ENCODE assay signal across 18 cellular contexts in the genomic region with DNA sequence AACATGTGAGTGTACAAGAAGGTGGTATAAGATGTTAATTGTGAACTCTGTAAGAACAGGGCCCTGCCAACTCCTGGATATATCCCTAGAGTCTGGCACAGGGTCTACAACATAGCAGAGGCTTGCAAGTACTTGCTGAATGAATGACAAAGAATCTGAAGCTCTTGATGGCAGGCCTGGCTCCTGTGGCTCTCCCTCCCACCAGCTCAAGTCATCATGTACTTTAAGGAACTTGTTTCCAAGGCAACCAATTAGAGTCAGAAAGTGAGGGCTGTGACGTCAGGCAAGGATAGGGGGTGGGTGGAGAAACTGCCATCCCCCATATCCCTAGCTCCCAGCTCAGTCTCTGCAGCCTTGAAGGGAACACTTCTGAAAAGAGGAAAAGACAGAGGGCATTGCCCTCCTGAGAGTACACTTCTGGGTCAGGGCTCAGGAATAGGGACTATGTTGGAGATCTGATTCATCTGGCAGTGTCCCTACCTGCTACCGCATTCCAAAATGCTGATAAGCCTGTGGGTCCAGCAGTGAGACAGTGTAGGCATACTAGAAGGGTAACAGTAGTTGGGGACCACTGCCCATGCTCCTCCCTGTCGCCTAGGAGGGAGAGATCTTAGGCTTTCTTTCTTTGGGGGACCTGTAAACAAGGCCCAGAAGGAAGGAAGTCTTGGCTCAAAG. TPM values are rescaled to one million over a fixed set of nuclear protein-coding genes. Genes with fewer than 3 reads are reported as not detected.
DNase-seq lines count a peak whose midpoint lies in the region; ATAC-seq and TF ChIP-seq lines count a peak whose summit lies in the region.
"Had no signal": no experiment of that assay in that cellular context is flagged by ENCODE, and none has a peak within 500 bp of the region (broad histone marks: within the 10 kb centered on the region; RNA-seq: fewer than 3 reads in every experiment).

No MANE protein-coding gene starts in this region.

- H3K27ac Mint-ChIP-seq in activated T-cell treated with anti-CD3 and anti-CD28 coated beads, Interleukin-2, amount 50 U/mL, for 24 hours: no peak overlapping the region
- H3K27ac Mint-ChIP-seq: activated CD8-positive, alpha-beta T cell treated with anti-CD3 and anti-CD28 coated beads for 36 hours; nephron had no signal

- peak overlapping the region; percentile 35 for H2AFZ ChIP-seq in neural cell (ENCODE audit: low read depth, low read length)

- no peak overlapping the region for H3K4me3 Mint-ChIP-seq in activated T-cell treated with anti-CD3 and anti-CD28 coated beads, Interleukin-2, amount 50 U/mL, for 24 hours
- H3K4me3 Mint-ChIP-seq: activated CD8-positive, alpha-beta T cell treated with anti-CD3 and anti-CD28 coated beads for 36 hours; nephron had no signal

- H3K36me3 ChIP-seq in RWPE2 (ENCODE audit: low read depth) (no peaks in the 10 kb centered on the region), neural cell (ENCODE audit: insufficient read depth, low read length) (no peaks in the 10 kb centered on the region)
- H3K36me3 ChIP-seq: colonic mucosa had no signal

- no peaks in the 10 kb centered on the region for H3K4me1 ChIP-seq in RWPE2 (ENCODE audit: insufficient read depth, poor library complexity, severe bottlenecking)
- H3K4me1 ChIP-seq: colonic mucosa, testis had no signal

- H3K4me1 Mint-ChIP-seq in activated T-cell treated with anti-CD3 and anti-CD28 coated beads, Interleukin-2, amount 50 U/mL, for 24 hours (ENCODE audit: low read depth): no peaks in the 10 kb centered on the region

- intact Hi-C loops in dorsolateral prefrontal cortex (cut with DNase I): no loop called here

- H3K27me3 Mint-ChIP-seq in activated T-cell treated with anti-CD3 and anti-CD28 coated beads, Interleukin-2, amount 50 U/mL, for 24 hours: peaks cover 16% of the 10 kb centered on the region

- peak overlapping the region; percentile 61 for H3K4me2 ChIP-seq in neural cell (ENCODE audit: low read length)

- peaks cover 3% of the 10 kb centered on the region for H3F3A ChIP-seq in neural cell (ENCODE audit: insufficient read depth, low read length, poor library complexity, severe bottlenecking)

- TF ChIP-seq RAD21 in neural cell (conservative IDR thresholded peaks at IDR 0.05): no peak

- H3K27me3 ChIP-seq in RWPE2 (ENCODE audit: insufficient read depth, poor library complexity, severe bottlenecking): peaks cover 15% of the 10 kb centered on the region
- no peaks in the 10 kb centered on the region for H3K27me3 ChIP-seq in dorsolateral prefrontal cortex
- H3K27me3 ChIP-seq in neural cell (ENCODE audit: insufficient read depth, low read depth, low read length): no peaks in the 10 kb centered on the region
- H3K27me3 ChIP-seq: colonic mucosa, testis had no signal

- no peaks in the 10 kb centered on the region for H3K9me2 ChIP-seq in neural cell (ENCODE audit: insufficient read depth, low read length)

- no peaks in the 10 kb centered on the region for H4K20me1 ChIP-seq in neural cell (ENCODE audit: insufficient read depth)

- H3K27ac ChIP-seq in RWPE2 (ENCODE audit: poor library complexity, severe bottlenecking) (no peak overlapping the region), dorsolateral prefrontal cortex (peak overlapping the region in 51 of 59 donors; percentile 8 to 88 (median 61)), neural cell (ENCODE audit: low read length) (peak overlapping the region; percentile 96)
- H3K27ac ChIP-seq: colonic mucosa, epithelial cell of prostate, testis had no signal

- TF ChIP-seq CTCF in RWPE2 (IDR thresholded peaks at IDR 0.05; ENCODE audit: poor library complexity, severe bottlenecking) (no peak), dorsolateral prefrontal cortex (IDR thresholded peaks at IDR 0.05 in 54 of 56, conservative IDR thresholded peaks at IDR 0.05 in 2 of 56; ENCODE audit: low read depth in 1 of 56, partially characterized antibody in 56 of 56) (no peak), neural cell (IDR thresholded peaks at IDR 0.05; ENCODE audit: poor library complexity, severe bottlenecking) (peak; percentile 12)

- H3K9me3 Mint-ChIP-seq in activated T-cell treated with anti-CD3 and anti-CD28 coated beads, Interleukin-2, amount 50 U/mL, for 24 hours: no peaks in the 10 kb centered on the region
- H3K9me3 Mint-ChIP-seq: activated CD8-positive, alpha-beta T cell treated with anti-CD3 and anti-CD28 coated beads for 36 hours; nephron had no signal

- ATAC-seq in RWPE2 (ENCODE audit: low read depth): peak; percentile 23; the same call in 1 of the 3 replicates
- ATAC-seq: activated CD8-positive, alpha-beta T cell treated with anti-CD3 and anti-CD28 coated beads for 36 hours; sciatic nerve had no signal

- H3K36me3 Mint-ChIP-seq in activated T-cell treated with anti-CD3 and anti-CD28 coated beads, Interleukin-2, amount 50 U/mL, for 24 hours (ENCODE audit: low read depth): no peaks in the 10 kb centered on the region

- H3K79me2 ChIP-seq in neural cell (replicated peaks; ENCODE audit: insufficient read depth, low read length): no peaks in the 10 kb centered on the region

- TF ChIP-seq EP300 in neural cell (conservative IDR thresholded peaks at IDR 0.05; ENCODE audit: poor library complexity, severe bottlenecking): peak; percentile 86

- DNase-seq in ELF-1 (ENCODE audit: low read depth, low spot score) (peak; percentile 63), RWPE2 (ENCODE audit: low spot score) (no peak), dorsolateral prefrontal cortex (peak in 8 of 10 donors; percentile 42 to 78 (median 69)), T1000 (lab: John Stamatoyannopoulos, UW) (no peak), NCI-H2081 (lab: John Stamatoyannopoulos, UW) (no peak)
- no peak for DNase-seq in activated T-cell treated with anti-CD3 and anti-CD28 coated beads, Interleukin-2, amount 50 U/mL, for 24 hours
- no peak for DNase-seq in activated T-cell treated with anti-CD3 and anti-CD28 coated beads, Interleukin-2, amount 50 U/mL, for 1 hour
- DNase-seq: activated CD8-positive, alpha-beta T cell treated with anti-CD3 and anti-CD28 coated beads for 36 hours; colonic mucosa; COR-L47; NCI-H2081 treated with DMSO at 0.1 percent for 48 hours; NCI-H748 treated with DMSO at 0.1 percent for 48 hours; SW 1271; testis had no signal

- H3K9me3 ChIP-seq in RWPE2 (ENCODE audit: severe bottlenecking): no peaks in the 10 kb centered on the region
- H3K9me3 ChIP-seq in neural cell (ENCODE audit: low read length): no peaks in the 10 kb centered on the region
- H3K9me3 ChIP-seq: colonic mucosa, testis had no signal

- H3K4me3 ChIP-seq in RWPE2 (ENCODE audit: severe bottlenecking) (no peak overlapping the region), dorsolateral prefrontal cortex (no peak overlapping the region), neural cell (ENCODE audit: low read length) (peak overlapping the region; percentile 45)
- H3K4me3 ChIP-seq: colonic mucosa, testis had no signal

- peak overlapping the region; percentile 66 for H3K9ac ChIP-seq in neural cell (ENCODE audit: low read length)

TF ChIP-seq in neural cell, 6 proteins besides CTCF, POLR2A, EP300 and RAD21:
- peak; percentile 48 for TF ChIP-seq SMC3 (conservative IDR thresholded peaks at IDR 0.05; ENCODE audit: poor library complexity)
- TF ChIP-seq, protein P1, sequence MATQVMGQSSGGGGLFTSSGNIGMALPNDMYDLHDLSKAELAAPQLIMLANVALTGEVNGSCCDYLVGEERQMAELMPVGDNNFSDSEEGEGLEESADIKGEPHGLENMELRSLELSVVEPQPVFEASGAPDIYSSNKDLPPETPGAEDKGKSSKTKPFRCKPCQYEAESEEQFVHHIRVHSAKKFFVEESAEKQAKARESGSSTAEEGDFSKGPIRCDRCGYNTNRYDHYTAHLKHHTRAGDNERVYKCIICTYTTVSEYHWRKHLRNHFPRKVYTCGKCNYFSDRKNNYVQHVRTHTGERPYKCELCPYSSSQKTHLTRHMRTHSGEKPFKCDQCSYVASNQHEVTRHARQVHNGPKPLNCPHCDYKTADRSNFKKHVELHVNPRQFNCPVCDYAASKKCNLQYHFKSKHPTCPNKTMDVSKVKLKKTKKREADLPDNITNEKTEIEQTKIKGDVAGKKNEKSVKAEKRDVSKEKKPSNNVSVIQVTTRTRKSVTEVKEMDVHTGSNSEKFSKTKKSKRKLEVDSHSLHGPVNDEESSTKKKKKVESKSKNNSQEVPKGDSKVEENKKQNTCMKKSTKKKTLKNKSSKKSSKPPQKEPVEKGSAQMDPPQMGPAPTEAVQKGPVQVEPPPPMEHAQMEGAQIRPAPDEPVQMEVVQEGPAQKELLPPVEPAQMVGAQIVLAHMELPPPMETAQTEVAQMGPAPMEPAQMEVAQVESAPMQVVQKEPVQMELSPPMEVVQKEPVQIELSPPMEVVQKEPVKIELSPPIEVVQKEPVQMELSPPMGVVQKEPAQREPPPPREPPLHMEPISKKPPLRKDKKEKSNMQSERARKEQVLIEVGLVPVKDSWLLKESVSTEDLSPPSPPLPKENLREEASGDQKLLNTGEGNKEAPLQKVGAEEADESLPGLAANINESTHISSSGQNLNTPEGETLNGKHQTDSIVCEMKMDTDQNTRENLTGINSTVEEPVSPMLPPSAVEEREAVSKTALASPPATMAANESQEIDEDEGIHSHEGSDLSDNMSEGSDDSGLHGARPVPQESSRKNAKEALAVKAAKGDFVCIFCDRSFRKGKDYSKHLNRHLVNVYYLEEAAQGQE (IDR thresholded peaks at IDR 0.05; ENCODE audit: borderline replicate concordance): peak; percentile 19
- no peak for TF ChIP-seq TAF1 (IDR thresholded peaks at IDR 0.05; ENCODE audit: low read depth)
- TF ChIP-seq POLR2AphosphoS5 (IDR thresholded peaks at IDR 0.05): peak; percentile 78
- TF ChIP-seq EZH2 (IDR thresholded peaks at IDR 0.05; ENCODE audit: borderline replicate concordance, insufficient read depth, low read length, poor library complexity, severe bottlenecking): no peak

RNA-seq across cellular contexts. Expression of a gene that starts 34.6 kb away (rescaled TPM):
- total RNA-seq in dorsolateral prefrontal cortex: 100 to 1,000 TPM in 2 of 120 experiments, 10 to 100 TPM in 118; 37.4 to 117 (median 71.0) TPM
- 25.2 and 32.6 TPM in 2 replicates for polyA plus RNA-seq in neural cell
- polyA minus RNA-seq in neural cell: 65.0 and 78.1 TPM in 2 replicates

Comparison
In these comparisons a context has a peak if more than half of its experiments do, and no peak if none do; other contexts are left out.
1. DNase-seq: peak in ELF-1 (single experiment) and dorsolateral prefrontal cortex (8 of 10); none in RWPE2 (single experiment), activated T-cell treated with anti-CD3 and anti-CD28 coated beads, Interleukin-2, amount 50 U/mL, for 24 hours (single experiment), T1000 (single experiment), NCI-H2081 (0 of 2) and activated T-cell treated with anti-CD3 and anti-CD28 coated beads, Interleukin-2, amount 50 U/mL, for 1 hour (single experiment).